Comparison of ENCODE assay signal across 28 cellular contexts in genomic region chr5:176432707-176433106, GRCh38.
"Had no signal": no experiment of that assay in that cellular context is flagged by ENCODE, and none has a peak within 500 bp of the region (broad histone marks: within the 10 kb centered on the region; RNA-seq: fewer than 3 reads in every experiment).

No MANE protein-coding gene starts in this region.

- H3K4me1 ChIP-seq: neural progenitor cell, pancreas, prostate gland, right lobe of liver, sigmoid colon, suprapubic skin, testis, vagina had no signal

- H3K4me1 Mint-ChIP-seq: nephron had no signal

- H3K27me3 ChIP-seq: neural progenitor cell, pancreas, right lobe of liver, sigmoid colon, suprapubic skin, testis, transverse colon, vagina had no signal

- H3K4me3 ChIP-seq: neural progenitor cell, pancreas, prostate gland, right lobe of liver, sigmoid colon, suprapubic skin, testis, tibial artery, transverse colon, vagina had no signal

- DNase-seq: naive thymus-derived CD4-positive, alpha-beta T cell; natural killer cell; occipital lobe; pancreas; retina; right cardiac atrium; right lobe of liver; sigmoid colon; small intestine; stimulated activated CD4-positive, alpha-beta T cell treated with anti-CD3 and anti-CD28 coated beads, Interleukin-15, amount 100 ng/mL, for 24 hours; stimulated activated CD4-positive, alpha-beta T cell treated with anti-CD3 and anti-CD28 coated beads, Interleukin-2, amount 100 ng/mL, for 24 hours; stimulated activated CD4-positive, alpha-beta T cell treated with anti-CD3 and anti-CD28 coated beads, Interleukin-2, amount 100 ng/mL, for 48 hours; stimulated activated CD4-positive, alpha-beta T cell treated with anti-CD3 and anti-CD28 coated beads, Interleukin-4, amount 100 ng/mL, for 24 hours; stimulated activated naive CD4-positive, alpha-beta T cell; stimulated activated naive CD8-positive, alpha-beta T cell treated with anti-CD3 and anti-CD28 coated beads, Interleukin-15, amount 100 ng/mL, for 72 hours; stimulated activated naive CD8-positive, alpha-beta T cell treated with anti-CD3 and anti-CD28 coated beads, Interleukin-15, Interleukin-2, amounts not matched to agents 100 U/mL and 50 U/mL, for 24 hours; substantia nigra; testis; tibial artery; transverse colon had no signal

- H3K4me3 Mint-ChIP-seq: naive thymus-derived CD4-positive, alpha-beta T cell; natural killer cell; nephron; neural progenitor cell; stimulated activated effector memory CD8-positive, alpha-beta T cell treated with anti-CD3 and anti-CD28 coated beads, Interleukin-12 subunit alpha, Interleukin-12 subunit beta, amount 100 ng/mL, for 72 hours; stimulated activated naive CD8-positive, alpha-beta T cell treated with anti-CD3 and anti-CD28 coated beads, Interleukin-15, amount 100 ng/mL, for 72 hours; type B pancreatic cell had no signal

- H3K4me2 ChIP-seq: neural progenitor cell had no signal

- H3K36me3 ChIP-seq: neural progenitor cell, pancreas, prostate gland, right lobe of liver, sigmoid colon, suprapubic skin, tibial artery, transverse colon, vagina had no signal

- H3K27ac ChIP-seq: neural progenitor cell, pancreas, prostate gland, right lobe of liver, sigmoid colon, suprapubic skin, testis, tibial artery, transverse colon, vagina had no signal

- H3K9me3 Mint-ChIP-seq: natural killer cell; stimulated activated effector memory CD8-positive, alpha-beta T cell treated with anti-CD3 and anti-CD28 coated beads, Interleukin-12 subunit alpha, Interleukin-12 subunit beta, amount 100 ng/mL, for 72 hours; type B pancreatic cell had no signal

- ATAC-seq: naive thymus-derived CD4-positive, alpha-beta T cell; natural killer cell; pancreas; right cardiac atrium; right lobe of liver; stimulated activated effector memory CD8-positive, alpha-beta T cell treated with anti-CD3 and anti-CD28 coated beads, Interleukin-12 subunit alpha, Interleukin-12 subunit beta, amount 100 ng/mL, for 72 hours; stimulated activated naive CD8-positive, alpha-beta T cell treated with anti-CD3 and anti-CD28 coated beads, Interleukin-15, amount 100 ng/mL, for 72 hours; stimulated activated naive CD8-positive, alpha-beta T cell treated with anti-CD3 and anti-CD28 coated beads, Interleukin-15, Interleukin-2, amounts not matched to agents 100 U/mL and 50 U/mL, for 24 hours had no signal

- FAIRE-seq: pancreas, small intestine, urothelium cell line had no signal

- H3K27me3 Mint-ChIP-seq: stimulated activated naive CD8-positive, alpha-beta T cell treated with anti-CD3 and anti-CD28 coated beads, Interleukin-15, amount 100 ng/mL, for 72 hours had no signal

- H3K27ac Mint-ChIP-seq: natural killer cell; nephron; neural progenitor cell; stimulated activated effector memory CD8-positive, alpha-beta T cell treated with anti-CD3 and anti-CD28 coated beads, Interleukin-12 subunit alpha, Interleukin-12 subunit beta, amount 100 ng/mL, for 72 hours; stimulated activated naive CD8-positive, alpha-beta T cell treated with anti-CD3 and anti-CD28 coated beads, Interleukin-15, amount 100 ng/mL, for 72 hours; type B pancreatic cell had no signal

- H2AFZ ChIP-seq: neural progenitor cell had no signal

- H3K9me3 ChIP-seq: pancreas, prostate gland, right lobe of liver, sigmoid colon, suprapubic skin, testis, tibial artery, transverse colon, vagina had no signal

- H3K9ac ChIP-seq: neural progenitor cell had no signal

- H3K36me3 Mint-ChIP-seq: natural killer cell; stimulated activated effector memory CD8-positive, alpha-beta T cell treated with anti-CD3 and anti-CD28 coated beads, Interleukin-12 subunit alpha, Interleukin-12 subunit beta, amount 100 ng/mL, for 72 hours; type B pancreatic cell had no signal
